ENCODE assay signal across 17 cellular contexts in the genomic region with DNA sequence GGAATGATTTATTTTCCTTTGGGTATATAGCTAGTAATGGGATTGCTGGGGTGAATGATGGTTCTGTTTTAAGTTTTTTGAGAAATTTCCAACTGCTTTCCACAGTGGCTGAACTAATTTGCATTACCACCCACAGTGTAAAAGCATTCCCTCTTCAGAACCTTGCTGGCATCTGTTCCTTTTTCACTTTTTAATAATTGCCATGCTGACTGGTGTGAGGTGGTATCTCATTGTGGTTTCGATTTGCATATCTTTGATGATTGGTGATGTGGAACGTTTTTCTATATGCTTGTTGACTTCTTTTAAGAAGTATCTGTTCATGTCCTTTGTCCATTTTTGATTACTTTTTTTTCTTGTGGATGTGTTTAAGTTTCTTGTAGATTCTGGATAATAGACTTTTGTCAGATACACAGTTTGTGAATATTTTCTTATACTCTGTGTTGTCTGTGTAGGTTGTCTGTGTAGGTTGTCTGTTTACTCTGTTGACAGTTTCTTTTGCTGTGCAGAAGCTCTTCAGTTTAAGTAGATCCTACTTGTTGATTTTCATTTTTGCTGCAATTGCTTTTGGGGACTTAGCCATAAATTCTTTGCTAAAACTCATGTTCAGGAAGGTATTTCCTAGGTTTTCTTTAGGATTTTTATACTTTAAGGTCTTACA.
DNase-seq lines count a peak whose midpoint lies in the region; ATAC-seq, FAIRE-seq and TF ChIP-seq lines count a peak whose summit lies in the region.
"Had no signal": no experiment of that assay in that cellular context is flagged by ENCODE, and none has a peak within 500 bp of the region (broad histone marks: within the 10 kb centered on the region; RNA-seq: fewer than 3 reads in every experiment).

No MANE protein-coding gene starts in this region.

- no peak overlapping the region for H3K4me3 Mint-ChIP-seq in astrocyte (ENCODE audit: unreplicated experiment)
- no peak overlapping the region for H3K4me3 Mint-ChIP-seq in nephron progenitor cell
- H3K4me3 Mint-ChIP-seq in natural killer cell = no peak overlapping the region
- H3K4me3 Mint-ChIP-seq: activated B cell treated with CpG ODN at 0.5 μM for 24 hours; naive thymus-derived CD4-positive, alpha-beta T cell had no signal

- H3K27ac ChIP-seq in astrocyte (ENCODE audit: low read depth, low read length) = no peak overlapping the region
- H3K27ac ChIP-seq: skin epidermis had no signal

- H3K27ac Mint-ChIP-seq in astrocyte (ENCODE audit: unreplicated experiment) = no peak overlapping the region
- no peak overlapping the region for H3K27ac Mint-ChIP-seq in nephron progenitor cell
- H3K27ac Mint-ChIP-seq in natural killer cell = no peak overlapping the region
- H3K27ac Mint-ChIP-seq: activated B cell treated with CpG ODN at 0.5 μM for 24 hours; naive thymus-derived CD4-positive, alpha-beta T cell had no signal

- H3K36me3 Mint-ChIP-seq in astrocyte (ENCODE audit: low read depth, unreplicated experiment) (no peaks in the 10 kb centered on the region), nephron progenitor cell (ENCODE audit: low read depth) (peaks cover 2% of the 10 kb centered on the region), natural killer cell (no peaks in the 10 kb centered on the region)
- H3K36me3 Mint-ChIP-seq: naive thymus-derived CD4-positive, alpha-beta T cell had no signal

- ATAC-seq in GM18517 (IDR thresholded peaks at IDR 0.05; ENCODE audit: unreplicated experiment) (peak; percentile 96), GM21423 (IDR thresholded peaks at IDR 0.05; ENCODE audit: unreplicated experiment) (peak; percentile 59), HG03354 (IDR thresholded peaks at IDR 0.05; ENCODE audit: poor library complexity, severe bottlenecking, unreplicated experiment) (peak; percentile 97), natural killer cell (no peak)
- ATAC-seq: naive thymus-derived CD4-positive, alpha-beta T cell had no signal

- no peaks in the 10 kb centered on the region for H3K27me3 ChIP-seq in astrocyte (ENCODE audit: insufficient read depth, low read length)

- H2AFZ ChIP-seq in astrocyte (ENCODE audit: low read depth, low read length) = no peak overlapping the region

- no peak overlapping the region for H3K4me3 ChIP-seq in astrocyte (ENCODE audit: insufficient read depth, low read depth, low read length)
- H3K4me3 ChIP-seq: lung, skin epidermis had no signal

- TF ChIP-seq CTCF in astrocyte (IDR thresholded peaks at IDR 0.05; ENCODE audit: insufficient read depth, low read depth, low read length) (no peak), nephron progenitor cell (IDR thresholded peaks at IDR 0.05) (no peak), natural killer cell (IDR thresholded peaks at IDR 0.05) (no peak)

- no peaks in the 10 kb centered on the region for H4K20me1 ChIP-seq in astrocyte (ENCODE audit: insufficient read depth, low read length)

- H3K9me3 Mint-ChIP-seq in astrocyte (ENCODE audit: unreplicated experiment) (peaks cover 8% of the 10 kb centered on the region), nephron progenitor cell (peaks cover 45% of the 10 kb centered on the region), natural killer cell (peaks cover 2% of the 10 kb centered on the region in 2 donors)

- H3K4me1 ChIP-seq in astrocyte (ENCODE audit: insufficient read depth, low read length) = no peaks in the 10 kb centered on the region

- DNase-seq in astrocyte (ENCODE audit: low read depth) (peak; percentile 21), nephron progenitor cell (no peak), DMS53 (lab: John Stamatoyannopoulos, UW) (no peak), natural killer cell (no peak), erythroblast (lab: John Stamatoyannopoulos, UW) (no peak)
- DNase-seq: activated B cell treated with CpG ODN at 0.5 μM for 24 hours; AML-193; Calu3; glutamatergic neuron; naive thymus-derived CD4-positive, alpha-beta T cell; stimulated activated CD4-positive, alpha-beta T cell treated with anti-CD3 and anti-CD28 coated beads, Interleukin-4, amount 100 ng/mL, for 4 hours; T-helper 1 cell had no signal

- intact Hi-C loops in natural killer cell (cut with micrococcal nuclease) = no loop called here

- H3K79me2 ChIP-seq in astrocyte (ENCODE audit: insufficient read depth, low read length) = no peaks in the 10 kb centered on the region

- no peak overlapping the region for H3K9ac ChIP-seq in astrocyte (ENCODE audit: low read length)

- no peak overlapping the region for H3K4me2 ChIP-seq in astrocyte (ENCODE audit: low read length)

- H3K36me3 ChIP-seq in astrocyte (ENCODE audit: insufficient read depth, low read length) = no peaks in the 10 kb centered on the region

- H3K4me1 Mint-ChIP-seq in astrocyte (ENCODE audit: low read depth, unreplicated experiment) = no peaks in the 10 kb centered on the region
- H3K4me1 Mint-ChIP-seq in nephron progenitor cell = peaks cover 2% of the 10 kb centered on the region
- H3K4me1 Mint-ChIP-seq in natural killer cell = peaks cover 5 to 6% of the 10 kb centered on the region in 2 donors

- FAIRE-seq in astrocyte (lab: Jason Lieb, UNC) = no peak

- no peaks in the 10 kb centered on the region for H3K27me3 Mint-ChIP-seq in astrocyte (ENCODE audit: low read depth, unreplicated experiment)
- H3K27me3 Mint-ChIP-seq in nephron progenitor cell (ENCODE audit: low read depth, poor library complexity) = no peaks in the 10 kb centered on the region
- no peaks in the 10 kb centered on the region for H3K27me3 Mint-ChIP-seq in natural killer cell (ENCODE audit: low read depth in 2 of 2)
- H3K27me3 Mint-ChIP-seq: activated B cell treated with CpG ODN at 0.5 μM for 24 hours; naive thymus-derived CD4-positive, alpha-beta T cell had no signal

- H3K9me3 ChIP-seq in astrocyte (ENCODE audit: insufficient read depth, low read depth, low read length) = no peaks in the 10 kb centered on the region

- TF ChIP-seq POLR2A in erythroblast (IDR thresholded peaks at IDR 0.05; ENCODE audit: low read length) = no peak

Comparison
In these comparisons a context has a peak if more than half of its experiments do, and no peak if none do; other contexts are left out.
1. ATAC-seq: peak in GM18517 (single experiment), GM21423 (single experiment) and HG03354 (single experiment); none in natural killer cell (0 of 3).